In genomic region chr2:233280114-233280693, GRCh38 we compare ENCODE assay signal across 21 cellular contexts. TPM values are rescaled to one million over a fixed set of nuclear protein-coding genes. Genes with fewer than 3 reads are reported as not detected.
DNase-seq lines count a peak whose midpoint lies in the region; ATAC-seq and TF ChIP-seq lines count a peak whose summit lies in the region.
"Had no signal": no experiment of that assay in that cellular context is flagged by ENCODE, and none has a peak within 500 bp of the region (broad histone marks: within the 10 kb centered on the region; RNA-seq: fewer than 3 reads in every experiment).

No MANE protein-coding gene starts in this region.

- intact Hi-C loops in CD4-positive, alpha-beta T cell (cut with DNase I, micrococcal nuclease) = loop anchor here in 1 of 2 experiments (10.0 kb wide), 1 partner anchor 165 kb away; no protein-coding TSS in a partner anchor

- H3K27me3 Mint-ChIP-seq in CD4-positive, alpha-beta T cell = no peaks in the 10 kb centered on the region
- no peaks in the 10 kb centered on the region for H3K27me3 Mint-ChIP-seq in T-helper 17 cell
- H3K27me3 Mint-ChIP-seq in immature natural killer cell (ENCODE audit: low read depth in 3 of 3) = peaks cover 2 to 4% (median 4%) of the 10 kb centered on the region in 3 donors

- H3K27ac ChIP-seq in 22Rv1 (peak overlapping the region; percentile 17; the same call in 1 of the 2 replicates), upper lobe of left lung (no peak overlapping the region)
- no peak overlapping the region for H3K27ac ChIP-seq in CD4-positive, alpha-beta T cell (ENCODE audit: low read depth, low read length)
- H3K27ac ChIP-seq: testis had no signal

- DNase-seq in CD4-positive, alpha-beta T cell = no peak
- DNase-seq in T-helper 17 cell = no peak
- no peak for DNase-seq in immature natural killer cell
- DNase-seq in upper lobe of left lung = no peak
- DNase-seq in COLO829 (ENCODE audit: low spot score) = no peak
- no peak for DNase-seq in NCI-H345 treated with DMSO at 0.1 percent for 48 hours (lab: John Stamatoyannopoulos, UW; ENCODE audit: unreplicated experiment)
- no peak for DNase-seq in MG63
- DNase-seq: activated CD4-positive, CD25-positive, alpha-beta regulatory T cell treated with anti-CD3 and anti-CD28 coated beads, Interleukin-2, amount 50 U/mL, for 72 hours; activated CD8-positive, alpha-beta memory T cell treated with anti-CD3 and anti-CD28 coated beads, Interleukin-2, amount 50 U/mL, for 48 hours; activated naive CD4-positive, alpha-beta T cell treated with anti-CD3 and anti-CD28 coated beads for 36 hours; GDM1; NCI-H1417 treated with DMSO at 0.1 percent for 48 hours; NCI-H2171; NCI-H69; occipital lobe; OCI-M1; SHP77 treated with DMSO at 0.1 percent for 48 hours; testis had no signal

- H3K4me1 ChIP-seq in upper lobe of left lung = no peaks in the 10 kb centered on the region
- H3K4me1 ChIP-seq: testis had no signal

- H3K4me3 Mint-ChIP-seq in CD4-positive, alpha-beta T cell = no peak overlapping the region
- H3K4me3 Mint-ChIP-seq in T-helper 17 cell (no peak overlapping the region), immature natural killer cell (no peak overlapping the region)
- H3K4me3 Mint-ChIP-seq: activated naive CD4-positive, alpha-beta T cell treated with anti-CD3 and anti-CD28 coated beads for 36 hours; GM23338 had no signal

- peaks cover 43% of the 10 kb centered on the region for H3K4me1 Mint-ChIP-seq in CD4-positive, alpha-beta T cell (ENCODE audit: low read depth)
- H3K4me1 Mint-ChIP-seq in T-helper 17 cell = peaks cover 14% of the 10 kb centered on the region
- peaks cover 35 to 40% of the 10 kb centered on the region in 2 donors for H3K4me1 Mint-ChIP-seq in immature natural killer cell
- H3K4me1 Mint-ChIP-seq: GM23338 had no signal

- no peaks in the 10 kb centered on the region for H3K9me3 Mint-ChIP-seq in CD4-positive, alpha-beta T cell
- no peaks in the 10 kb centered on the region for H3K9me3 Mint-ChIP-seq in immature natural killer cell
- H3K9me3 Mint-ChIP-seq: activated naive CD4-positive, alpha-beta T cell treated with anti-CD3 and anti-CD28 coated beads for 36 hours; GM23338 had no signal

- no peaks in the 10 kb centered on the region for H3K27me3 ChIP-seq in CD4-positive, alpha-beta T cell (ENCODE audit: control insufficient read depth, insufficient read depth, low read length)
- no peaks in the 10 kb centered on the region for H3K27me3 ChIP-seq in upper lobe of left lung
- H3K27me3 ChIP-seq in MG63 = no peaks in the 10 kb centered on the region
- H3K27me3 ChIP-seq: testis had no signal

- H3K27ac Mint-ChIP-seq in CD4-positive, alpha-beta T cell = peak overlapping the region; percentile 72
- H3K27ac Mint-ChIP-seq in T-helper 17 cell (peak overlapping the region; percentile 74), immature natural killer cell (peak overlapping the region; percentile 3 to 83 (median 70))
- H3K27ac Mint-ChIP-seq: activated naive CD4-positive, alpha-beta T cell treated with anti-CD3 and anti-CD28 coated beads for 36 hours; GM23338 had no signal

- TF ChIP-seq CTCF in 22Rv1 (IDR thresholded peaks at IDR 0.05) (no peak), upper lobe of left lung (IDR thresholded peaks at IDR 0.05) (no peak)
- no peak for TF ChIP-seq CTCF in CD4-positive, alpha-beta T cell (IDR thresholded peaks at IDR 0.05)

- H3K36me3 ChIP-seq in upper lobe of left lung (peaks cover 26 to 99% (median 88%) of the 10 kb centered on the region in 4 donors), MG63 (peaks cover 95% of the 10 kb centered on the region)

- 87 to 88% methylated on average over 4 of the region's 4 CpGs for whole genome bisulfite sequencing in upper lobe of left lung, 2 donors

- H3K36me3 Mint-ChIP-seq in CD4-positive, alpha-beta T cell (ENCODE audit: low read depth) = peaks cover 94% of the 10 kb centered on the region
- H3K36me3 Mint-ChIP-seq in T-helper 17 cell (ENCODE audit: low read depth) = peaks cover 15% of the 10 kb centered on the region
- H3K36me3 Mint-ChIP-seq in immature natural killer cell = peaks cover 40 to 72% (median 50%) of the 10 kb centered on the region in 3 donors

- TF ChIP-seq EP300 in upper lobe of left lung (IDR thresholded peaks at IDR 0.05) = no peak

- POLR2A ChIA-PET in CD4-positive, alpha-beta T cell (lab: Charles Lee) = interaction anchor here (0.6 to 3.5 kb wide), 4 partner anchors 10 to 51 kb away, joined by 3 to 16 read pairs (median 4); no protein-coding TSS in a partner anchor

- no peak for TF ChIP-seq POLR2A in upper lobe of left lung (IDR thresholded peaks at IDR 0.05)

- H3K4me3 ChIP-seq in upper lobe of left lung (no peak overlapping the region), MG63 (no peak overlapping the region)
- H3K4me3 ChIP-seq: GM23338, testis had no signal

- ATAC-seq in CD4-positive, alpha-beta T cell (ENCODE audit: poor library complexity) = no peak
- ATAC-seq in T-helper 17 cell (no peak), upper lobe of left lung (ENCODE audit: low FRiP score in 2 of 2) (no peak)
- ATAC-seq: GM23338 had no signal

- CTCF ChIA-PET in CD4-positive, alpha-beta T cell (lab: Charles Lee) = interaction anchor here (1.5 kb wide), 1 partner anchor 8 kb away, joined by 4 read pairs; no protein-coding TSS in a partner anchor

- no peaks in the 10 kb centered on the region for H3K9me3 ChIP-seq in CD4-positive, alpha-beta T cell (ENCODE audit: control insufficient read depth, low read length)
- H3K9me3 ChIP-seq in T-helper 17 cell (ENCODE audit: control insufficient read depth, low read length, poor library complexity, severe bottlenecking) (no peaks in the 10 kb centered on the region), upper lobe of left lung (no peaks in the 10 kb centered on the region), MG63 (no peaks in the 10 kb centered on the region)
- H3K9me3 ChIP-seq: testis had no signal

RNA-seq across cellular contexts. Expression of gene SAG, which starts 27.4 kb away (rescaled TPM):
- total RNA-seq in CD4-positive, alpha-beta T cell = under 1 TPM; 0.03 to 0.22 TPM
- total RNA-seq in T-helper 17 cell (under 1 TPM; 0.10 to 0.25 TPM), upper lobe of left lung (under 1 TPM in 1 of 6 donors, not detected in 5; 0.17 TPM)
- not detected for polyA plus RNA-seq in immature natural killer cell
- not detected in 2 replicates for total RNA-seq in MG63 (2014; rRNA removed; shearing (Covaris generic); ENCODE audit: low replicate concordance)
- total RNA-seq: GM23338, lower leg skin, occipital lobe had no signal
- polyA plus RNA-seq: GM23338 had no signal

RNA-seq across cellular contexts. Expression of gene ATG16L1, which starts 28.7 kb away (rescaled TPM):
- 100 to 1,000 TPM; 134 to 135 TPM for total RNA-seq in CD4-positive, alpha-beta T cell
- total RNA-seq in T-helper 17 cell = 100 to 1,000 TPM in 1 of 2 donors, 10 to 100 TPM in 1; 87.3 to 115 TPM
- polyA plus RNA-seq in immature natural killer cell = 10 to 100 TPM in 2 of 3 donors, 1 to 10 TPM in 1; 9.3 to 16.4 (median 13.2) TPM
- total RNA-seq in upper lobe of left lung = 10 to 100 TPM; 22.8 to 33.3 (median 26.4) TPM
- total RNA-seq in MG63 (2014; rRNA removed; shearing (Covaris generic); ENCODE audit: low replicate concordance) = 24.4 and 33.2 TPM in 2 replicates
